Comparison of ENCODE assay signal across 20 cellular contexts in genomic region chr17:57855391-57856035, GRCh38. TPM values are rescaled to one million over a fixed set of nuclear protein-coding genes. Genes with fewer than 3 reads are reported as not detected.
DNase-seq lines count a peak whose midpoint lies in the region; ATAC-seq and TF ChIP-seq lines count a peak whose summit lies in the region.
"Had no signal": no experiment of that assay in that cellular context is flagged by ENCODE, and none has a peak within 500 bp of the region (broad histone marks: within the 10 kb centered on the region; RNA-seq: fewer than 3 reads in every experiment).

No MANE protein-coding gene starts in this region.

- no peak overlapping the region for H2BK15ac ChIP-seq in IMR-90 (ENCODE audit: low read depth, low read length)

- no peak overlapping the region for H3K23ac ChIP-seq in IMR-90 (ENCODE audit: low read depth, low read length)

- H4K91ac ChIP-seq in IMR-90 (ENCODE audit: insufficient read depth, low read depth, low read length): no peak overlapping the region; the same call in 1 of the 2 replicates

- H4K5ac ChIP-seq in IMR-90 (ENCODE audit: low read depth, low read length): no peak overlapping the region

- H3K4me1 ChIP-seq in IMR-90 (ENCODE audit: control insufficient read depth, insufficient read depth, low read length): peaks cover 7% of the 10 kb centered on the region
- peaks cover 63% of the 10 kb centered on the region for H3K4me1 ChIP-seq in psoas muscle

- CTCF ChIA-PET in AG04450 (lab: Charles Lee): interaction anchor here (0.7 to 17.7 kb wide), 6 partner anchors 22 to 612 kb away, joined by 3 to 661 read pairs (median 5); partner anchors contain the start of gene VEZF1
- CTCF ChIA-PET in IMR-90 (lab: Yijun Ruan, JAX): interaction anchor here (0.6 to 4.6 kb wide), 2 partner anchors 33 to 145 kb away, joined by 4 to 26 read pairs; no protein-coding TSS in a partner anchor

- H2BK120ac ChIP-seq in IMR-90 (ENCODE audit: low read depth, low read length): no peak overlapping the region

- H3K4me3 ChIP-seq in AG04450 (ENCODE audit: low read depth, low read length) (no peak overlapping the region), IMR-90 (ENCODE audit: insufficient read depth, low read depth, low read length) (no peak overlapping the region), psoas muscle (no peak overlapping the region)

- WGBS in IMR-90 (ENCODE audit: extremely low coverage in 2 of 2, insufficient read length in 1 of 2), 2 experiments: no CpG with 5 or more reads among the region's 6 CpGs
- 61 to 71% (median 66%) methylated on average over 6 of the region's 6 CpGs for WGBS in psoas muscle, 3 donors

- H2AK5ac ChIP-seq in IMR-90 (ENCODE audit: low read depth, low read length): peak overlapping the region; percentile 8

- no peak overlapping the region for H3K27ac Mint-ChIP-seq in naive thymus-derived CD8-positive, alpha-beta T cell
- H3K27ac Mint-ChIP-seq: activated CD4-positive, alpha-beta T cell treated with anti-CD3 and anti-CD28 coated beads, Interleukin-2, amount 10 ng/mL, durations not matched to agents 7 days and 5 days; CD4-positive, CD25-positive, alpha-beta regulatory T cell had no signal

- no peak for TF ChIP-seq POLR2A in IMR-90 (IDR thresholded peaks at IDR 0.05; ENCODE audit: low read depth, low read length)

- POLR2A ChIA-PET in AG04450 (lab: Yijun Ruan, JAX): interaction anchor here (0.9 kb wide), 1 partner anchor 151 kb away, joined by 3 read pairs; the partner anchor contains the start of gene SRSF1
- POLR2A ChIA-PET in IMR-90 (lab: Charles Lee; ENCODE audit: unreplicated experiment): interaction anchor here (1.0 kb wide), 1 partner anchor 130 kb away, joined by 8 read pairs; no protein-coding TSS in a partner anchor
- POLR2A ChIA-PET in naive thymus-derived CD8-positive, alpha-beta T cell (lab: Charles Lee): interaction anchor here (0.6 to 0.7 kb wide), 3 partner anchors 258 to 361 kb away, joined by 4 to 7 read pairs (median 5); no protein-coding TSS in a partner anchor

- no peak overlapping the region for H2AK9ac ChIP-seq in IMR-90 (replicated peaks; ENCODE audit: low read depth, low read length, poor library complexity)

- in situ Hi-C loops in IMR-90 (cut with MboI; ENCODE audit: low sequenced_read_pairs): loop anchor here (5.0 to 25.0 kb wide), 3 partner anchors 142 to 482 kb away; partner anchors contain the start of gene TSPOAP1

- no peaks in the 10 kb centered on the region for H3K9me3 Mint-ChIP-seq in naive thymus-derived CD8-positive, alpha-beta T cell
- H3K9me3 Mint-ChIP-seq: activated CD4-positive, alpha-beta T cell treated with anti-CD3 and anti-CD28 coated beads, Interleukin-2, amount 10 ng/mL, durations not matched to agents 7 days and 5 days; CD4-positive, CD25-positive, alpha-beta regulatory T cell had no signal

- H3K14ac ChIP-seq in IMR-90 (replicated peaks; ENCODE audit: low read depth, low read length): no peak overlapping the region

- peak overlapping the region; percentile 13 to 34; a peak in 1 of 4 replicates for H4K8ac ChIP-seq in IMR-90 (ENCODE audit: low read depth in 2 of 2, low read length in 2 of 2)

- H3K36me3 Mint-ChIP-seq in naive thymus-derived CD8-positive, alpha-beta T cell: no peaks in the 10 kb centered on the region
- H3K36me3 Mint-ChIP-seq: CD4-positive, CD25-positive, alpha-beta regulatory T cell had no signal

- H3K18ac ChIP-seq in IMR-90 (ENCODE audit: low read depth, low read length): no peak overlapping the region

- no peak for ATAC-seq in IMR-90 (ENCODE audit: low read depth)
- no peak for ATAC-seq in psoas muscle
- no peak for ATAC-seq in HG03378 (IDR thresholded peaks at IDR 0.05; ENCODE audit: unreplicated experiment)
- no peak for ATAC-seq in naive thymus-derived CD8-positive, alpha-beta T cell
- ATAC-seq: PC-3 had no signal

- H2BK20ac ChIP-seq in IMR-90 (ENCODE audit: low read depth, low read length): peak overlapping the region; percentile 42; the same call in 1 of the 2 replicates

- TF ChIP-seq RAD21 in IMR-90 (IDR thresholded peaks at IDR 0.05; ENCODE audit: low read length): no peak

- no peaks in the 10 kb centered on the region for H3K9me1 ChIP-seq in IMR-90 (ENCODE audit: insufficient read depth, low read length)

- BruUV-seq in IMR-90 (replicated peaks; lab: Mats Ljungman, UMichigan): no TSS peak

- peaks cover 0 to 18% (median 3%) of the 10 kb centered on the region in 5 donors for H3K27me3 Mint-ChIP-seq in naive thymus-derived CD8-positive, alpha-beta T cell

- H3K4me3 Mint-ChIP-seq in naive thymus-derived CD8-positive, alpha-beta T cell: no peak overlapping the region
- H3K4me3 Mint-ChIP-seq: activated CD4-positive, alpha-beta T cell treated with anti-CD3 and anti-CD28 coated beads, Interleukin-2, amount 10 ng/mL, durations not matched to agents 7 days and 5 days had no signal

- dilution Hi-C loops in IMR-90 (cut with HindIII; ENCODE audit: low sequenced_read_pairs, unreplicated experiment): loop anchor here (25.0 kb wide), 1 partner anchor 132 kb away; the partner anchor contains the start of gene VEZF1

- H4K20me1 ChIP-seq in IMR-90 (ENCODE audit: insufficient read depth, low read length): no peaks in the 10 kb centered on the region

- H2BK5ac ChIP-seq in IMR-90 (ENCODE audit: low read depth, low read length, poor library complexity, severe bottlenecking): no peak overlapping the region

- no peak overlapping the region for H3K4me2 ChIP-seq in IMR-90 (ENCODE audit: low read depth, low read length)

- no peak overlapping the region for H3K56ac ChIP-seq in IMR-90 (ENCODE audit: extremely low read depth, insufficient read depth, low read length)

- H3K9ac ChIP-seq in IMR-90 (ENCODE audit: low read depth, low read length): peak overlapping the region; percentile 10; the same call in 1 of the 2 replicates

- intact Hi-C loops in IMR-90 (cut with micrococcal nuclease): no loop called here
- intact Hi-C loops in psoas muscle (cut with DNase I): loop anchor here (2.0 to 10.0 kb wide), 7 partner anchors 37 to 262 kb away; partner anchors contain the start of gene DYNLL2 (in 1 of the 2)

- H2AFZ ChIP-seq in IMR-90 (replicated peaks; ENCODE audit: low read length, poor library complexity): peak overlapping the region; percentile 44

- TF ChIP-seq CTCF in AG04450 (IDR thresholded peaks at IDR 0.05; ENCODE audit: low read depth, low read length) (no peak), IMR-90 (conservative IDR thresholded peaks at IDR 0.05; ENCODE audit: low read depth, low read length) (no peak), psoas muscle (IDR thresholded peaks at IDR 0.05) (no peak)

- H3K4me1 Mint-ChIP-seq in naive thymus-derived CD8-positive, alpha-beta T cell: peaks cover 9 to 17% (median 15%) of the 10 kb centered on the region in 4 donors

- H3K36me3 ChIP-seq in IMR-90 (ENCODE audit: control insufficient read depth, insufficient read depth, low read length) (no peaks in the 10 kb centered on the region), psoas muscle (ENCODE audit: insufficient read depth in 1 of 2, low read depth in 1 of 2) (no peaks in the 10 kb centered on the region)

- DNase-seq in AG04450 (ENCODE audit: low read depth, low spot score): no peak
- no peak for DNase-seq in IMR-90
- peak; percentile 58 for DNase-seq in islet precursor cell
- DNase-seq in psoas muscle: no peak
- no peak for DNase-seq in NCI-H146 treated with DMSO at 0.1 percent for 48 hours (lab: John Stamatoyannopoulos, UW; ENCODE audit: unreplicated experiment)
- no peak for DNase-seq in activated CD4-positive, alpha-beta T cell treated with anti-CD3 and anti-CD28 coated beads, Interleukin-2, amount 50 U/mL, for 1 hour
- DNase-seq in naive thymus-derived CD8-positive, alpha-beta T cell: no peak
- DNase-seq: activated CD4-positive, alpha-beta T cell treated with anti-CD3 and anti-CD28 coated beads, Interleukin-2, amount 10 ng/mL, durations not matched to agents 7 days and 5 days; activated CD8-positive, alpha-beta memory T cell treated with anti-CD3 and anti-CD28 coated beads, Interleukin-2, amount 50 U/mL, for 4 hours; activated effector memory CD4-positive, alpha-beta T cell treated with Interleukin-2 at 50 U/mL for 16 hours; CD4-positive, CD25-positive, alpha-beta regulatory T cell; DMS153; KG1; MV-4-11; NCI-H1930; PC-3; SIG-M5; stimulated activated CD4-positive, alpha-beta T cell treated with anti-CD3 and anti-CD28 coated beads, Interleukin-12 subunit alpha, Interleukin-12 subunit beta, amount 100 ng/mL, for 4 hours; T-helper 1 cell had no signal

- H3K9me3 ChIP-seq in AG04450 (ENCODE audit: control insufficient read depth, insufficient read depth, low read length): no peaks in the 10 kb centered on the region
- H3K9me3 ChIP-seq in IMR-90 (ENCODE audit: control insufficient read depth, insufficient read depth, low read length): no peaks in the 10 kb centered on the region
- no peaks in the 10 kb centered on the region for H3K9me3 ChIP-seq in psoas muscle

- no peak overlapping the region for H3K4ac ChIP-seq in IMR-90 (ENCODE audit: low read depth, low read length)

- H3K27ac ChIP-seq in AG04450 (ENCODE audit: low read depth, low read length) (peak overlapping the region; percentile 11), IMR-90 (ENCODE audit: insufficient read depth, low read length) (no peak overlapping the region), psoas muscle (peak overlapping the region; percentile 93)

- H3K27me3 ChIP-seq in AG04450 (ENCODE audit: control insufficient read depth, insufficient read depth, low read length) (no peaks in the 10 kb centered on the region), IMR-90 (ENCODE audit: control insufficient read depth, insufficient read depth, low read length) (no peaks in the 10 kb centered on the region), psoas muscle (ENCODE audit: insufficient read depth in 3 of 3, low read length in 2 of 3) (no peaks in the 10 kb centered on the region)

- H3K79me1 ChIP-seq in IMR-90 (ENCODE audit: low read depth in 1 of 2, low read length in 2 of 2): peaks cover 0 to 10% of the 10 kb centered on the region in 2 experiments; a peak in 1 of 4 replicates

TF ChIP-seq in IMR-90, 13 proteins besides CTCF, POLR2A, EP300 and RAD21 (continues in another document):
- TF ChIP-seq MXI1 (IDR thresholded peaks at IDR 0.05; ENCODE audit: borderline replicate concordance, low read depth, low read length) (no peak), MAZ (IDR thresholded peaks at IDR 0.05; ENCODE audit: borderline replicate concordance, low read depth, low read length) (no peak)

RNA-seq across cellular contexts. Expression of gene MRPS23, which starts 5.7 kb away (rescaled TPM):
- polyA plus RNA-seq in AG04450 (2011; rRNA removed): 27.5 and 34.1 TPM in 2 replicates
- 13.6 and 26.1 TPM in 2 replicates for polyA minus RNA-seq in AG04450 (2011; rRNA and poly(A)+ RNA removed)
- total RNA-seq in IMR-90 (2012; rRNA removed): 37.3 and 41.7 TPM in 2 replicates
- polyA plus RNA-seq in IMR-90 (2012; rRNA removed): 22.1 and 23.5 TPM in 2 replicates
- polyA plus RNA-seq in IMR-90 (2012; cell fraction: cytosol; rRNA removed): 22.4 and 35.2 TPM in 2 replicates
- polyA plus RNA-seq in IMR-90 (2012; cell fraction: nucleus; rRNA removed; ENCODE audit: low replicate concordance): 9.9 and 18.3 TPM in 2 replicates
- 10 to 100 TPM; 27.2 to 58.0 (median 40.4) TPM for total RNA-seq in psoas muscle
- 10 to 100 TPM; 49.2 to 91.1 (median 76.2) TPM for polyA plus RNA-seq in psoas muscle
- 10 to 100 TPM; 31.6 to 33.7 TPM for total RNA-seq in naive thymus-derived CD8-positive, alpha-beta T cell
- 10 to 100 TPM; 41.1 to 42.8 (median 41.6) TPM for polyA plus RNA-seq in naive thymus-derived CD8-positive, alpha-beta T cell
